15 cellular contexts compared by ENCODE assay signal in the genomic region with DNA sequence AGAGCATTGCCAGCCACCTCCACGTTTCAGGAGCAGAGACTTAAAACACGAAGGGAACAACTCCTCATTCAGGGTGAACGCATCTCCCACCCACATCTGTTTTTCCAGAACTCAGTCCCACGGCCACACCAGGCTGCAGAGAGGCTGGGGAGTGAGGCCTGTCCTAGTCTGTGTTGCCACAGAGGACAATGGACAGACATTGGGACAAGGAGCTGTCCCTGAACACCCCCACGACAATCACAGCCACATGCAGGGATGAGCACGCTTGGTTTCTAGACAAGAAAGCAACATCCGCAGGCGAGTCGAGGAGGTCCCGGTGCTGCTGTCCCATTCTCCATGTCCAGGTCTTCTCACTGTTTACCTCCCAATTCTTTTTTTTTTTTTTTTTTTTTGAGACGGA.
"Had no signal": no experiment of that assay in that cellular context is flagged by ENCODE, and none has a peak within 500 bp of the region (broad histone marks: within the 10 kb centered on the region; RNA-seq: fewer than 3 reads in every experiment).

No MANE protein-coding gene starts in this region.

- H3K27me3 Mint-ChIP-seq: memory B cell; natural killer cell treated with Interleukin-12 subunit alpha and Interleukin-12 subunit beta and Interleukin-15 and Interleukin-18, amount 100 ng/mL, for 72 hours; stimulated activated naive B cell treated with anti-CD40 and anti-IgM and Interleukin-4, amounts not matched to agents 10 μg/mL and 1 μg/mL and 100 μg/mL, for 72 hours had no signal

- H3K4me3 Mint-ChIP-seq: memory B cell; mesothelial cell of epicardium; natural killer cell treated with Interleukin-12 subunit alpha and Interleukin-12 subunit beta and Interleukin-15 and Interleukin-18, amount 100 ng/mL, for 72 hours; stimulated activated naive B cell treated with anti-CD40 and anti-IgM and Interleukin-4, amounts not matched to agents 10 μg/mL and 1 μg/mL and 100 μg/mL, for 72 hours had no signal

- H3K4me1 Mint-ChIP-seq: mesothelial cell of epicardium; stimulated activated naive B cell treated with anti-CD40 and anti-IgM and Interleukin-4, amounts not matched to agents 10 μg/mL and 1 μg/mL and 100 μg/mL, for 72 hours had no signal

- DNase-seq: dorsolateral prefrontal cortex; effector CD8-positive, alpha-beta T cell; gastrocnemius medialis; heart right ventricle; left ventricle myocardium inferior; lower lobe of right lung; occipital lobe; stimulated activated CD4-positive, alpha-beta T cell treated with anti-CD3 and anti-CD28 coated beads, Interleukin-4, amount 100 ng/mL, for 1 hour; stimulated activated CD8-positive, alpha-beta memory T cell treated with anti-CD3 and anti-CD28 coated beads, Interleukin-4, amount 100 ng/mL, for 48 hours; stimulated activated naive B cell treated with anti-CD40 and anti-IgM and Interleukin-4, amounts not matched to agents 10 μg/mL and 1 μg/mL and 100 μg/mL, for 72 hours; trophoblast cell had no signal

- H3K27ac Mint-ChIP-seq: memory B cell, mesothelial cell of epicardium had no signal

- H3K9me3 Mint-ChIP-seq: memory B cell, mesothelial cell of epicardium had no signal

- ATAC-seq: gastrocnemius medialis; heart right ventricle; lower lobe of right lung; natural killer cell treated with Interleukin-12 subunit alpha and Interleukin-12 subunit beta and Interleukin-15 and Interleukin-18, amount 100 ng/mL, for 72 hours; right lobe of liver; stimulated activated naive B cell treated with anti-CD40 and anti-IgM and Interleukin-4, amounts not matched to agents 10 μg/mL and 1 μg/mL and 100 μg/mL, for 72 hours had no signal
